9 cellular contexts compared by ENCODE assay signal in the genomic region with DNA sequence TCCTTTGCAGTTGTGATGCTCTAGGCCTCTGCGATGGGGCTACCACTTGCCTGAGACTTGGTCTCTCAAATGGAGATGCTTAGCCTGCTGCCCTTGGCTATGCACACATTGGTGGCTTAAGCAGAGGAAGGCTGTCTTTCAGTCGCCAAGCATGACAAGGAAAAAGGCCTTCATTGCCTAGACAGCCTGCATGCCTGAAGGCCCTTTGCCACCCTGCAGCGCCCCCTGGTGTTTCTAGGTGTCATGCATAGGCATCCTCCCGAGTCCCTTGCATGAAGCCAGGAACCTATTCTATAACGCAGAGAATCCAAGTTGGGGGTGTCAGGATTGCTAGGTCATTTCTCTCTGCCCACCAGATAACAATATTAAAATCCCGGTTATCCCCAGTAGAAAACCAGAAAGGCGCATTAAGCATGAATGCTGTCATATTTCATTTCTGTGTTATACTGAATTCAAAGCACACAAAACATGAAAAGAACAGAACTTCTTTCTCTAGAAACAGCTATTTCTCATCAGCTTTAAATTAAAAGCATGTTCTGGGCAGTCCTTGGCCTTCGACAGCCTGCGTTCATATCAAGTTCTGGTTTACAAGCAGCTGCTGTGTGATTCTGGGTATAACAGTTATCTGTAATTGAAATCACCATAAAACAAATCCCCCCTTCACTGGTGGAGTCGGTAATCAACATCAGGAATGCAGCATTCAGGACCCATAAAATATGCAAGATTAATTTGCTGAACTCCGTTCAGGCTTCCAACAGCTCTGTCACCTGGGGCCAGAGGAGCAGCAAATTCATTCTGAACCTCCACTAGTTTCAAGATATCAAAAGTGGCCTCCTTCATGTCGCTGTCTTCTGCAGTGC.
DNase-seq lines count a peak whose midpoint lies in the region; ATAC-seq and TF ChIP-seq lines count a peak whose summit lies in the region.
"Had no signal": no experiment of that assay in that cellular context is flagged by ENCODE, and none has a peak within 500 bp of the region (broad histone marks: within the 10 kb centered on the region; RNA-seq: fewer than 3 reads in every experiment).

No MANE protein-coding gene starts in this region.

- TF ChIP-seq CTCF in C4-2B (conservative IDR thresholded peaks at IDR 0.05): peak; percentile 94

- H3K27ac ChIP-seq in C4-2B: no peak overlapping the region
- H3K27ac ChIP-seq: skin epidermis had no signal

- ATAC-seq in GM18520 (IDR thresholded peaks at IDR 0.05; ENCODE audit: unreplicated experiment) (peak; percentile 60), HG03196 (IDR thresholded peaks at IDR 0.05; ENCODE audit: unreplicated experiment) (peak; percentile 73), HG03097 (IDR thresholded peaks at IDR 0.05; ENCODE audit: low FRiP score, unreplicated experiment) (no peak)

- DNase-seq in NCI-H526 (lab: John Stamatoyannopoulos, UW) (peak; percentile 12 to 88), foreskin melanocyte (peak; percentile 24), pons (ENCODE audit: low spot score) (peak; percentile 78)
- DNase-seq in activated CD8-positive, alpha-beta memory T cell treated with anti-CD3 and anti-CD28 coated beads, Interleukin-2, amount 50 U/mL, for 24 hours (ENCODE audit: extremely low read depth): peak; percentile 1

Comparison
In these comparisons a context has a peak if more than half of its experiments do, and no peak if none do; other contexts are left out.
1. DNase-seq: peak in every context shown above with its lines; median percentile 78 in pons; 50 in NCI-H526; 24 in foreskin melanocyte; 1 in activated CD8-positive, alpha-beta memory T cell treated with anti-CD3 and anti-CD28 coated beads, Interleukin-2, amount 50 U/mL, for 24 hours.